In the genomic region with DNA sequence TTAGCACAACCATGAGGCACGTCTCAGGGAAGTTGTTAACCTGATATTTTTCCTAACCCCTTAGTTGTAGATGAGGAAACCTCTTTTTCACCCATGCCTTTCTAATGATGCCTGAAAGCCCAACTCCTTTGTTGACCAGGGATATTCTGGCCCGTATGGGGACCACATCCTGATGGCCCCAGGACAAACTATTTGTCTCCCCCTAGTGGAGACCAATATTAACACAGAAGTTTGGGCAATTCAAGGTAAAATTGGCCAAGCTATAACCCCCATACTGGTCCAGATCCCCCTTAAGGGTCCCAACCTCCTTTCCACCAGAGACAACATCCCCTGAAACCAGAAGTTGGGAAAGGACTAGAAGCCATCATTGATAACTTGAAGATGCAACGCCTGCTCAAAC, we compare ENCODE assay signal across 21 cellular contexts.
DNase-seq lines count a peak whose midpoint lies in the region; ATAC-seq and TF ChIP-seq lines count a peak whose summit lies in the region.
"Had no signal": no experiment of that assay in that cellular context is flagged by ENCODE, and none has a peak within 500 bp of the region (broad histone marks: within the 10 kb centered on the region; RNA-seq: fewer than 3 reads in every experiment).

No MANE protein-coding gene starts in this region.

- in situ Hi-C loops in brain microvascular endothelial cell (cut with HindIII; ENCODE audit: low pct_ligation_motif_present, low sequenced_read_pairs), result no loop called here

- H3K9me3 ChIP-seq in PC-3 (ENCODE audit: low read length) (no peaks in the 10 kb centered on the region), heart left ventricle (peaks cover 0 to 3% (median 0%) of the 10 kb centered on the region in 12 donors)
- H3K9me3 ChIP-seq: transverse colon had no signal

- no peak overlapping the region for H3K4me2 ChIP-seq in PC-3 (ENCODE audit: low read length)

- no peak overlapping the region for H3K9ac ChIP-seq in PC-3 (ENCODE audit: low read length)

- H3K27me3 ChIP-seq in PC-3 (ENCODE audit: low read length) (no peaks in the 10 kb centered on the region), heart left ventricle (no peaks in the 10 kb centered on the region), brain microvascular endothelial cell (replicated peaks) (no peaks in the 10 kb centered on the region)
- H3K27me3 ChIP-seq: transverse colon had no signal

- ATAC-seq in PC-3 (no peak), heart left ventricle (no peak)
- ATAC-seq: stimulated activated effector memory CD8-positive, alpha-beta T cell treated with anti-CD3 and anti-CD28 coated beads, Interleukin-12 subunit alpha, Interleukin-12 subunit beta, amount 100 ng/mL, for 72 hours had no signal

- no peaks in the 10 kb centered on the region for H3K9me2 ChIP-seq in PC-3 (replicated peaks; ENCODE audit: low read length)

- no peak overlapping the region for H2AFZ ChIP-seq in PC-3 (ENCODE audit: low read length)

- H3K4me3 ChIP-seq in PC-3 (ENCODE audit: low read length) (no peak overlapping the region), epithelial cell of proximal tubule (ENCODE audit: low read depth, low read length) (no peak overlapping the region), heart left ventricle (no peak overlapping the region), brain microvascular endothelial cell (ENCODE audit: low read depth, low read length) (no peak overlapping the region)
- H3K4me3 ChIP-seq: transverse colon had no signal

- TF ChIP-seq POLR2A in heart left ventricle (IDR thresholded peaks at IDR 0.05), result no peak

- no peaks in the 10 kb centered on the region for H3K36me3 ChIP-seq in PC-3 (ENCODE audit: low read depth, low read length)
- H3K36me3 ChIP-seq in heart left ventricle, result no peaks in the 10 kb centered on the region
- H3K36me3 ChIP-seq in brain microvascular endothelial cell (replicated peaks), result no peaks in the 10 kb centered on the region
- H3K36me3 ChIP-seq: transverse colon had no signal

- POLR2A ChIA-PET in PC-3 (lab: Charles Lee; ENCODE audit: unreplicated experiment), result no interaction called here

- intact Hi-C loops in PC-3 (cut with micrococcal nuclease) (no loop called here), heart left ventricle (cut with DNase I) (loop anchor here in 1 of 10 donors (10.0 kb wide), 1 partner anchor 96 kb away; no protein-coding TSS in a partner anchor)

- no peak overlapping the region for H3K27ac ChIP-seq in PC-3 (ENCODE audit: low read length)
- no peak overlapping the region for H3K27ac ChIP-seq in heart left ventricle
- no peak overlapping the region for H3K27ac ChIP-seq in brain microvascular endothelial cell
- H3K27ac ChIP-seq: C4-2B, transverse colon had no signal

- DNase-seq in DMS53 (lab: John Stamatoyannopoulos, UW), result peak; percentile 27
- no peak for DNase-seq in DMS53 treated with DMSO at 0.1 percent for 48 hours (lab: John Stamatoyannopoulos, UW; ENCODE audit: unreplicated experiment)
- no peak for DNase-seq in PC-3
- DNase-seq in epithelial cell of proximal tubule (ENCODE audit: low read depth), result no peak
- DNase-seq in heart left ventricle, result no peak
- DNase-seq in OCI-M2 (lab: John Stamatoyannopoulos, UW; ENCODE audit: unreplicated experiment), result no peak
- no peak for DNase-seq in amygdala (lab: John Stamatoyannopoulos, UW)
- no peak for DNase-seq in brain microvascular endothelial cell
- DNase-seq: 8988T; activated CD4-positive, alpha-beta memory T cell treated with anti-CD3 and anti-CD28 coated beads, Interleukin-2, amount 10 ng/mL, durations not matched to agents 7 days and 5 days; activated CD4-positive, CD25-positive, alpha-beta regulatory T cell treated with anti-CD3 and anti-CD28 coated beads, Interleukin-2, amount 50 U/mL, for 72 hours; activated CD8-positive, alpha-beta memory T cell treated with anti-CD3 and anti-CD28 coated beads, Interleukin-2, amount 50 U/mL, for 48 hours; activated naive CD4-positive, alpha-beta T cell treated with anti-CD3 and anti-CD28 coated beads for 36 hours; COR-L47; NCI-H146; nucleus accumbens; SIG-M5; stimulated activated CD4-positive, alpha-beta T cell treated with anti-CD3 and anti-CD28 coated beads, Interleukin-15, amount 100 ng/mL, for 24 hours; transverse colon had no signal

- no peaks in the 10 kb centered on the region for H3K4me1 ChIP-seq in PC-3 (ENCODE audit: insufficient read depth, low read length)
- no peaks in the 10 kb centered on the region for H3K4me1 ChIP-seq in heart left ventricle
- H3K4me1 ChIP-seq: transverse colon had no signal

- no peaks in the 10 kb centered on the region for H4K20me1 ChIP-seq in PC-3 (ENCODE audit: low read length)

- TF ChIP-seq CTCF in PC-3 (conservative IDR thresholded peaks at IDR 0.05; ENCODE audit: low read depth, low read length) (peak; percentile 53), epithelial cell of proximal tubule (conservative IDR thresholded peaks at IDR 0.05; ENCODE audit: low read depth, low read length) (peak; percentile 23), heart left ventricle (IDR thresholded peaks at IDR 0.05) (no peak), brain microvascular endothelial cell (IDR thresholded peaks at IDR 0.05; ENCODE audit: low read depth, low read length, missing control alignments) (no peak)

- WGBS in heart left ventricle, 4 donors, result 78 to 81% (median 80%) methylated on average over 3 of the region's 3 CpGs; no CpG with 5 or more reads in 1 of the 4 donors

- no TSS peak for BruUV-seq in PC-3 (replicated peaks; lab: Mats Ljungman, UMichigan)

- H3F3A ChIP-seq in PC-3 (ENCODE audit: low read length, unreplicated experiment), result no peaks in the 10 kb centered on the region

- CTCF ChIA-PET in PC-3 (lab: Charles Lee), result no interaction called here

- no peaks in the 10 kb centered on the region for H3K79me2 ChIP-seq in PC-3 (ENCODE audit: low read length)

Comparison
In these comparisons a context has a peak if more than half of its experiments do, and no peak if none do; other contexts are left out.
1. CTCF ChIP-seq: peak in PC-3 (single experiment) and epithelial cell of proximal tubule (single experiment); none in heart left ventricle (0 of 12) and brain microvascular endothelial cell (single experiment).